ENCODE assay signal across 28 cellular contexts in genomic region chr7:41835977-41836530, GRCh38.
DNase-seq lines count a peak whose midpoint lies in the region; TF ChIP-seq lines count a peak whose summit lies in the region.
"Had no signal": no experiment of that assay in that cellular context is flagged by ENCODE, and none has a peak within 500 bp of the region (broad histone marks: within the 10 kb centered on the region; RNA-seq: fewer than 3 reads in every experiment).

No MANE protein-coding gene starts in this region.

- in situ Hi-C loops in mammary epithelial cell (cut with MboI; ENCODE audit: low sequenced_read_pairs in 2 of 2) = no loop called here

- 26% methylated on average over 4 of the region's 4 CpGs for WGBS in mammary epithelial cell (ENCODE audit: low coverage, missing lambda C conversion rate)

- H2AFZ ChIP-seq in mammary epithelial cell (ENCODE audit: low read depth, low read length) = peak overlapping the region; percentile 73
- H2AFZ ChIP-seq: PC-9 had no signal

- no peak for TF ChIP-seq CTCF in mammary epithelial cell (conservative IDR thresholded peaks at IDR 0.05 in 1 of 2, IDR thresholded peaks at IDR 0.05 in 1 of 2; ENCODE audit: extremely low read depth in 1 of 2, insufficient read depth in 1 of 2, low read depth in 1 of 2, low read length in 2 of 2)
- no peak for TF ChIP-seq CTCF in nephron (IDR thresholded peaks at IDR 0.05; ENCODE audit: unreplicated experiment in 3 of 3)
- no peak for TF ChIP-seq CTCF in uterus (IDR thresholded peaks at IDR 0.05)

- H3K27ac ChIP-seq in mammary epithelial cell (ENCODE audit: insufficient read depth, low read depth, low read length) (no peak overlapping the region), uterus (peak overlapping the region; percentile 70 to 72)
- H3K27ac ChIP-seq: C4-2B, PC-9 had no signal

- BruUV-seq in mammary epithelial cell (replicated peaks; lab: Mats Ljungman, UMichigan) = no TSS peak

- peak; percentile 93 for DNase-seq in RPMI7951 (ENCODE audit: low read depth)
- DNase-seq in mammary epithelial cell = no peak
- DNase-seq in uterus = no peak
- no peak for DNase-seq in A172 (ENCODE audit: low spot score)
- DNase-seq in dermis blood vessel endothelial cell = no peak
- DNase-seq in retina = no peak
- DNase-seq: activated CD4-positive, alpha-beta T cell treated with anti-CD3 and anti-CD28 coated beads for 1 hour; activated CD8-positive, alpha-beta memory T cell treated with anti-CD3 and anti-CD28 coated beads, Interleukin-2, amount 50 U/mL, for 48 hours; activated CD8-positive, alpha-beta T cell treated with anti-CD3 and anti-CD28 coated beads for 36 hours; activated naive CD4-positive, alpha-beta T cell treated with Interleukin-2 at 50 U/mL for 16 hours; Caco-2; effector CD8-positive, alpha-beta T cell; islet precursor cell; Karpas-422; MV-4-11; NCI-H1436 treated with DMSO at 0.1 percent for 48 hours; NCI-H226; NCI-H526 treated with DMSO at 0.1 percent for 48 hours; nephron progenitor cell; PC-9; Right ventricle myocardium superior; spleen; stimulated activated CD4-positive, alpha-beta T cell treated with anti-CD3 and anti-CD28 coated beads, Interleukin-2, amount 100 ng/mL, for 24 hours; stimulated activated naive CD8-positive, alpha-beta T cell treated with anti-CD3 and anti-CD28 coated beads, Interleukin-15, Interleukin-2, amounts not matched to agents 100 U/mL and 50 U/mL, for 24 hours had no signal

- dilution Hi-C loops in mammary epithelial cell (cut with HindIII; ENCODE audit: low sequenced_read_pairs) = no loop called here

- no peaks in the 10 kb centered on the region for H3K79me2 ChIP-seq in mammary epithelial cell (ENCODE audit: insufficient read depth, low read length)

- H3K27me3 ChIP-seq in mammary epithelial cell (ENCODE audit: insufficient read depth, low read length) (no peaks in the 10 kb centered on the region), uterus (no peaks in the 10 kb centered on the region)
- H3K27me3 ChIP-seq: ovary, spleen had no signal

- H3K9ac ChIP-seq in mammary epithelial cell (ENCODE audit: insufficient read depth, low read length) = no peak overlapping the region

- no peaks in the 10 kb centered on the region for H3K9me3 ChIP-seq in mammary epithelial cell (replicated peaks; ENCODE audit: insufficient read depth, low read length)
- no peaks in the 10 kb centered on the region for H3K9me3 ChIP-seq in uterus
- H3K9me3 ChIP-seq: ovary had no signal

- peaks cover 21% of the 10 kb centered on the region for H3K9me3 Mint-ChIP-seq in nephron

- H3K4me3 ChIP-seq in mammary epithelial cell (replicated peaks in 1 of 3; ENCODE audit: insufficient read depth in 1 of 3, low read depth in 2 of 3, low read length in 3 of 3) (no peak overlapping the region), uterus (no peak overlapping the region)
- H3K4me3 ChIP-seq: ovary, PC-9, spleen had no signal

- CTCF ChIA-PET in mammary epithelial cell (lab: Charles Lee; ENCODE audit: low non-redundant PET) = no interaction called here

- TF ChIP-seq POLR2A in uterus (IDR thresholded peaks at IDR 0.05) = no peak

- H3K4me3 Mint-ChIP-seq in nephron = no peak overlapping the region
- H3K4me3 Mint-ChIP-seq: activated CD8-positive, alpha-beta T cell treated with anti-CD3 and anti-CD28 coated beads for 36 hours; activated T-helper 1 cell treated with anti-CD3 and anti-CD28 coated beads, Interleukin-12 subunit alpha, Interleukin-12 subunit beta, Interleukin-2, Interleukin-4 antibody, amounts not matched to agents 30 ng/mL and 10 ng/mL and 1 ng/mL, durations not matched to agents 14 hours and 24 hours and 36 hours; nephron progenitor cell had no signal

- no peaks in the 10 kb centered on the region for H3K27me3 Mint-ChIP-seq in nephron (ENCODE audit: low read depth)

- H4K20me1 ChIP-seq in mammary epithelial cell (ENCODE audit: insufficient read depth, low read length) = no peaks in the 10 kb centered on the region

- H3K36me3 Mint-ChIP-seq in nephron (ENCODE audit: low read depth) = no peaks in the 10 kb centered on the region

- intact Hi-C loops in mammary epithelial cell (cut with micrococcal nuclease) (no loop called here), uterus (cut with DNase I; ENCODE audit: low total_unique reads) (no loop called here)

- H3K4me1 Mint-ChIP-seq in nephron = peaks cover 15% of the 10 kb centered on the region
- H3K4me1 Mint-ChIP-seq: nephron progenitor cell had no signal

- H3K4me2 ChIP-seq in mammary epithelial cell (ENCODE audit: insufficient read depth, low read depth, low read length) = no peak overlapping the region
- H3K4me2 ChIP-seq: PC-9 had no signal

- no peaks in the 10 kb centered on the region for H3K36me3 ChIP-seq in mammary epithelial cell (ENCODE audit: insufficient read depth, low read length)
- no peaks in the 10 kb centered on the region for H3K36me3 ChIP-seq in uterus
- H3K36me3 ChIP-seq: ovary, spleen had no signal

- peak overlapping the region; percentile 84 to 94 (median 90) for H3K27ac Mint-ChIP-seq in nephron
- H3K27ac Mint-ChIP-seq: activated CD8-positive, alpha-beta T cell treated with anti-CD3 and anti-CD28 coated beads for 36 hours; activated T-helper 1 cell treated with anti-CD3 and anti-CD28 coated beads, Interleukin-12 subunit alpha, Interleukin-12 subunit beta, Interleukin-2, Interleukin-4 antibody, amounts not matched to agents 30 ng/mL and 10 ng/mL and 1 ng/mL, durations not matched to agents 14 hours and 24 hours and 36 hours; nephron progenitor cell had no signal

- H3K4me1 ChIP-seq in mammary epithelial cell (ENCODE audit: insufficient read depth, low read length) (peaks cover 3% of the 10 kb centered on the region), uterus (no peaks in the 10 kb centered on the region)
- H3K4me1 ChIP-seq: Caco-2 had no signal
